In genomic region chr3:138944842-138945645, GRCh38 we compare ENCODE assay signal across 1 cellular context.
TF ChIP-seq lines count a peak whose summit lies in the region.

No MANE protein-coding gene starts in this region.

TF ChIP-seq in K562, 482 proteins besides CTCF, POLR2A, EP300 and RAD21 (continued from another document and continues in another):
- TF ChIP-seq ETV6 (IDR thresholded peaks at IDR 0.05; ENCODE audit: borderline replicate concordance in 1 of 2, low read depth in 2 of 2, low read length in 1 of 2) = no peak
- TF ChIP-seq ETV6 (CRISPR knock-in tag; IDR thresholded peaks at IDR 0.05; ENCODE audit: borderline replicate concordance) = no peak
- TF ChIP-seq RBM17 (IDR thresholded peaks at IDR 0.05; ENCODE audit: borderline replicate concordance, low read depth, low read length) = no peak
- no peak for TF ChIP-seq ZBED1 (IDR thresholded peaks at IDR 0.05)
- no peak for TF ChIP-seq TRIM24 (IDR thresholded peaks at IDR 0.05)
- no peak for TF ChIP-seq U2AF1 (optimal IDR thresholded peaks at IDR 0.05; ENCODE audit: low read depth, low read length)
- TF ChIP-seq ZNF395 (CRISPR knock-in tag; IDR thresholded peaks at IDR 0.05) = 0 out of 2 replicates have a peak, but pooled peaks have one; percentile 5
- peak; percentile 32; the same call in 1 of the 2 replicates for TF ChIP-seq LCOR (CRISPR knock-in tag; IDR thresholded peaks at IDR 0.05)
- TF ChIP-seq THRA (IDR thresholded peaks at IDR 0.05) = no peak
- TF ChIP-seq ZKSCAN1 (IDR thresholded peaks at IDR 0.05; ENCODE audit: low read depth, low read length) = no peak
- TF ChIP-seq ZNF197 (CRISPR knock-in tag; IDR thresholded peaks at IDR 0.05; ENCODE audit: low read depth) = no peak
- no peak for TF ChIP-seq ETV1 (tag; conservative IDR thresholded peaks at IDR 0.05; ENCODE audit: low read depth)
- TF ChIP-seq E4F1 (CRISPR knock-in tag; IDR thresholded peaks at IDR 0.05; ENCODE audit: borderline replicate concordance) = no peak
- peak; percentile 19 for TF ChIP-seq CXXC5 (CRISPR knock-in tag; IDR thresholded peaks at IDR 0.05)
- no peak for TF ChIP-seq ZNF274 (IDR thresholded peaks at IDR 0.05; ENCODE audit: borderline replicate concordance, low read depth, low read length)
- no peak for TF ChIP-seq CBFA2T2 (conservative IDR thresholded peaks at IDR 0.05)
- no peak for TF ChIP-seq FOXO4 (CRISPR knock-in tag; IDR thresholded peaks at IDR 0.05)
- no peak for TF ChIP-seq HES1 (IDR thresholded peaks at IDR 0.05; ENCODE audit: low read depth)
- no peak for TF ChIP-seq PURB (CRISPR knock-in tag; IDR thresholded peaks at IDR 0.05; ENCODE audit: low read depth)
- no peak for TF ChIP-seq GTF2B (IDR thresholded peaks at IDR 0.05; ENCODE audit: extremely low read depth, insufficient read length)
- no peak for TF ChIP-seq ZNF121 (CRISPR knock-in tag; conservative IDR thresholded peaks at IDR 0.05)
- TF ChIP-seq ZNF77 (CRISPR knock-in tag; IDR thresholded peaks at IDR 0.05) = no peak
- TF ChIP-seq HBP1 (CRISPR knock-in tag; IDR thresholded peaks at IDR 0.05) = no peak
- TF ChIP-seq USF1 (CRISPR knock-in tag; IDR thresholded peaks at IDR 0.05) = no peak
- TF ChIP-seq SREBF1 (IDR thresholded peaks at IDR 0.05; ENCODE audit: borderline replicate concordance, low read depth, low read length) = no peak
- TF ChIP-seq MGA (IDR thresholded peaks at IDR 0.05) = peak; percentile 83
- no peak for TF ChIP-seq SRSF7 (optimal IDR thresholded peaks at IDR 0.05; ENCODE audit: low read depth, low read length)
- TF ChIP-seq NFE2L1 (tag; IDR thresholded peaks at IDR 0.05; ENCODE audit: borderline replicate concordance, low read depth) = no peak
- TF ChIP-seq ZNF324 (CRISPR knock-in tag; IDR thresholded peaks at IDR 0.05) = no peak
- no peak for TF ChIP-seq ZNF644 (tag; IDR thresholded peaks at IDR 0.05; ENCODE audit: low read depth)
- TF ChIP-seq ZNF184 (CRISPR knock-in tag; IDR thresholded peaks at IDR 0.05) = no peak
- no peak for TF ChIP-seq LEF1 (IDR thresholded peaks at IDR 0.05)
- no peak for TF ChIP-seq ZBTB5 (IDR thresholded peaks at IDR 0.05)
